ENCODE assay signal across 28 cellular contexts in the genomic region with DNA sequence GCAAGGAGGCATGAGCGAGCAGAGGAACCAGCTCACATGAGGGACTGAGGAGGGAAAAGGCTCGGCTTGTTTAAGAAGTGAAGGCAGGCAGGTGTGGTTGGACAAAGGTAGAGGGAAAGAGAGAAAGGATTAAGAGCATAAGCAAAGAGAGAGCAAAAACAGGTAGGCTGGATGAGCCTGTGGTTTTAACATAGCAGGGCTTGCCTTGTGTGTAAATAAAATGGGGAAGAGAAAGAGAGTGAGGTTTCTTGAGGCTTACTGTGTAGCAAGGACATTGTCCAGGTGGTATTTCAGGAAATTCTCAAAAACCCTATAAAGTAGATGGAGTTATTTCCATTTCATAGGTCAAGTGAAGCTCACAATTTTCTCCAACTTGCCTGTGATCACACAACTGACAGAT.
DNase-seq lines count a peak whose midpoint lies in the region; ATAC-seq and TF ChIP-seq lines count a peak whose summit lies in the region.
"Had no signal": no experiment of that assay in that cellular context is flagged by ENCODE, and none has a peak within 500 bp of the region (broad histone marks: within the 10 kb centered on the region; RNA-seq: fewer than 3 reads in every experiment).

No MANE protein-coding gene starts in this region.

- H3K27me3 ChIP-seq in gastroesophageal sphincter: no peaks in the 10 kb centered on the region
- no peaks in the 10 kb centered on the region for H3K27me3 ChIP-seq in thyroid gland
- H3K27me3 ChIP-seq: body of pancreas, tibial nerve had no signal

- intact Hi-C loops in thyroid gland (cut with DNase I): no loop called here

- H3K4me1 ChIP-seq in gastroesophageal sphincter: no peaks in the 10 kb centered on the region
- H3K4me1 ChIP-seq in thyroid gland: no peaks in the 10 kb centered on the region
- H3K4me1 ChIP-seq: body of pancreas, tibial nerve had no signal

- ATAC-seq in HG03103 (IDR thresholded peaks at IDR 0.05; ENCODE audit: low read depth, unreplicated experiment) (peak; percentile 51), gastroesophageal sphincter (no peak)
- ATAC-seq: body of pancreas; HCT116; left cardiac atrium; Right ventricle myocardium inferior; stimulated activated naive CD8-positive, alpha-beta T cell treated with anti-CD3 and anti-CD28 coated beads, Interleukin-15, amount 100 ng/mL, for 72 hours had no signal

- no peak overlapping the region for H3K4me3 ChIP-seq in gastroesophageal sphincter
- H3K4me3 ChIP-seq in thyroid gland (replicated peaks in 1 of 3): no peak overlapping the region
- H3K4me3 ChIP-seq: body of pancreas, tibial nerve had no signal

- no peaks in the 10 kb centered on the region for H3K36me3 ChIP-seq in gastroesophageal sphincter
- H3K36me3 ChIP-seq in thyroid gland: no peaks in the 10 kb centered on the region
- H3K36me3 ChIP-seq: tibial nerve had no signal

- WGBS in gastroesophageal sphincter (ENCODE audit: low coverage in 1 of 2), 2 donors: 86 to 90% methylated on average over 2 of the region's 2 CpGs
- WGBS in thyroid gland, 2 donors: 74 to 76% methylated on average over 2 of the region's 2 CpGs

- TF ChIP-seq CTCF in gastroesophageal sphincter (IDR thresholded peaks at IDR 0.05): no peak
- no peak for TF ChIP-seq CTCF in thyroid gland (IDR thresholded peaks at IDR 0.05)

- DNase-seq in SKM-1 treated with dmso at 0.1 percent for 144 hours (lab: John Stamatoyannopoulos, UW; ENCODE audit: unreplicated experiment) (peak; percentile 20), SKM-1 (lab: John Stamatoyannopoulos, UW; ENCODE audit: unreplicated experiment) (no peak), NOMO-1 treated with DMSO at 0.1 percent for 48 hours (lab: John Stamatoyannopoulos, UW; ENCODE audit: unreplicated experiment) (peak; percentile 62), thyroid gland (no peak), COR-L47 (lab: John Stamatoyannopoulos, UW) (no peak), KG1 (lab: John Stamatoyannopoulos, UW) (no peak)
- DNase-seq: activated B cell treated with CpG ODN at 0.5 μM for 24 hours; activated CD4-positive, alpha-beta T cell treated with anti-CD3 and anti-CD28 coated beads, Interleukin-2, amount 50 U/mL, for 4 hours; activated CD8-positive, alpha-beta memory T cell treated with anti-CD3 and anti-CD28 coated beads, Interleukin-2, amount 50 U/mL, for 4 hours; activated naive CD8-positive, alpha-beta T cell treated with anti-CD3 and anti-CD28 coated beads for 36 hours; body of pancreas; CD4-positive, CD25-positive, alpha-beta regulatory T cell; effector CD8-positive, alpha-beta T cell; erythroblast; left cardiac atrium; NCI-H1694; NCI-H526 treated with DMSO at 0.1 percent for 48 hours; OCI-M1; stimulated activated CD4-positive, alpha-beta T cell treated with anti-CD3 and anti-CD28 coated beads, Interleukin-15, amount 100 ng/mL, for 24 hours; stimulated activated naive CD8-positive, alpha-beta T cell treated with anti-CD3 and anti-CD28 coated beads, Interleukin-15, amount 100 ng/mL, for 72 hours; T1000 had no signal

- no peak for TF ChIP-seq EP300 in gastroesophageal sphincter (IDR thresholded peaks at IDR 0.05)

- TF ChIP-seq POLR2A in gastroesophageal sphincter (IDR thresholded peaks at IDR 0.05): no peak
- TF ChIP-seq POLR2A in thyroid gland (IDR thresholded peaks at IDR 0.05): no peak

- H3K9me3 ChIP-seq in gastroesophageal sphincter (no peaks in the 10 kb centered on the region), thyroid gland (no peaks in the 10 kb centered on the region)
- H3K9me3 ChIP-seq: body of pancreas, tibial nerve had no signal

- H3K27ac ChIP-seq in gastroesophageal sphincter (no peak overlapping the region), thyroid gland (no peak overlapping the region)
- H3K27ac ChIP-seq: 22Rv1, body of pancreas, KMS-11, tibial nerve had no signal

Comparison
In these comparisons a context has a peak if more than half of its experiments do, and no peak if none do; other contexts are left out.
1. DNase-seq: peak in SKM-1 treated with dmso at 0.1 percent for 144 hours (single experiment) and NOMO-1 treated with DMSO at 0.1 percent for 48 hours (single experiment); none in SKM-1 (single experiment), thyroid gland (0 of 2), COR-L47 (single experiment) and KG1 (single experiment).